Comparison of ENCODE assay signal across 1 cellular context in the genomic region with DNA sequence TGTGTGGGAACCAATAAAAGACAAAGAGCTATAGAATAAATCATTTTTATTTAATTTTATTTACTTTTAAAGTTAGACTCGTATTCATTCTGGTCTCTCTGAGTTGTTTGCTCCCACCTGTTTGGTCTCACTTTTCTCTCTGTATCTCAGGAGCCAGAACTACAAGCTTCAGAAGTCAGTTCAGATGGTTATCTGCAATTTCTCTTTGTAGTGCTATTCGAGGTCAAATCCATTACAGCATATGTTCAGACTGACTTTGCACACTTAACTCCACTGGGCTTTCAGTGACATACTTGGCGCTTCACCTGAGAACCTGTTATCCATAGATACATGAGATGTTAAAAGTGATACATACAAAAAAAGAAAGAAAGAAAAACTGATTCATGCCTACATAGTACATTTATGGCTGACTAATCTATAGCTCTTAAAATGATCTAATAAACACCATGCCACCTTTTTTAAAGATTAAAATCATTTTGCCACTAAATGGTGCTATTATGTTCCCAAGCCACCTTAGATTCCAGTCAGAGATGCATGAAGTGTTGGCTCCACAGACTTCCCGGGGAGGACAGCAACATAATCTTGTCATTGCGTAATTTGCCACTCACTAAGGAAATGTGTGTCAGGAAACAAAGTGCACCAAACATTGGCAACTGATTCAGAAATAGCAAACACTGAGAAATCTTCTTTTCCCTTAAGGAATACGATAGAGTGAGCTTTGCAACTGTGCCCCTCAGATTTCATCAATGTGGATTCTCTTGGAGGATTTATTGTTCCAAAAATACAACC.
TF ChIP-seq lines count a peak whose summit lies in the region.

No MANE protein-coding gene starts in this region.

TF ChIP-seq in HepG2, 621 proteins besides CTCF, POLR2A, EP300 and RAD21:
- no peak for TF ChIP-seq HNRNPK (IDR thresholded peaks at IDR 0.05; ENCODE audit: low read depth, low read length, poor library complexity, severe bottlenecking)
- TF ChIP-seq, protein P1, sequence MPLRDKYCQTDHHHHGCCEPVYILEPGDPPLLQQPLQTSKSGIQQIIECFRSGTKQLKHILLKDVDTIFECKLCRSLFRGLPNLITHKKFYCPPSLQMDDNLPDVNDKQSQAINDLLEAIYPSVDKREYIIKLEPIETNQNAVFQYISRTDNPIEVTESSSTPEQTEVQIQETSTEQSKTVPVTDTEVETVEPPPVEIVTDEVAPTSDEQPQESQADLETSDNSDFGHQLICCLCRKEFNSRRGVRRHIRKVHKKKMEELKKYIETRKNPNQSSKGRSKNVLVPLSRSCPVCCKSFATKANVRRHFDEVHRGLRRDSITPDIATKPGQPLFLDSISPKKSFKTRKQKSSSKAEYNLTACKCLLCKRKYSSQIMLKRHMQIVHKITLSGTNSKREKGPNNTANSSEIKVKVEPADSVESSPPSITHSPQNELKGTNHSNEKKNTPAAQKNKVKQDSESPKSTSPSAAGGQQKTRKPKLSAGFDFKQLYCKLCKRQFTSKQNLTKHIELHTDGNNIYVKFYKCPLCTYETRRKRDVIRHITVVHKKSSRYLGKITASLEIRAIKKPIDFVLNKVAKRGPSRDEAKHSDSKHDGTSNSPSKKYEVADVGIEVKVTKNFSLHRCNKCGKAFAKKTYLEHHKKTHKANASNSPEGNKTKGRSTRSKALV (CRISPR knock-in tag; IDR thresholded peaks at IDR 0.05) = no peak
- TF ChIP-seq NR2F1 (CRISPR knock-in tag; IDR thresholded peaks at IDR 0.05) = peak in 1 of 2 experiments; percentile 58; a peak in 1 of 4 replicates
- TF ChIP-seq SNAPC2 (CRISPR knock-in tag; IDR thresholded peaks at IDR 0.05) = no peak
- no peak for TF ChIP-seq GFI1 (CRISPR knock-in tag; IDR thresholded peaks at IDR 0.05; ENCODE audit: borderline replicate concordance)
- TF ChIP-seq NR2F2 (IDR thresholded peaks at IDR 0.05; ENCODE audit: borderline replicate concordance, low read depth) = peak; percentile 40; the same call in 1 of the 2 replicates
- TF ChIP-seq ZSCAN30 (CRISPR knock-in tag; IDR thresholded peaks at IDR 0.05) = no peak
- peak; percentile 49; the same call in 1 of the 2 replicates for TF ChIP-seq NR2F6 (IDR thresholded peaks at IDR 0.05)
- TF ChIP-seq NR2F6 (CRISPR knock-in tag; IDR thresholded peaks at IDR 0.05) = no peak
- no peak for TF ChIP-seq ZNF720 (CRISPR knock-in tag; IDR thresholded peaks at IDR 0.05)
- TF ChIP-seq, protein P2, sequence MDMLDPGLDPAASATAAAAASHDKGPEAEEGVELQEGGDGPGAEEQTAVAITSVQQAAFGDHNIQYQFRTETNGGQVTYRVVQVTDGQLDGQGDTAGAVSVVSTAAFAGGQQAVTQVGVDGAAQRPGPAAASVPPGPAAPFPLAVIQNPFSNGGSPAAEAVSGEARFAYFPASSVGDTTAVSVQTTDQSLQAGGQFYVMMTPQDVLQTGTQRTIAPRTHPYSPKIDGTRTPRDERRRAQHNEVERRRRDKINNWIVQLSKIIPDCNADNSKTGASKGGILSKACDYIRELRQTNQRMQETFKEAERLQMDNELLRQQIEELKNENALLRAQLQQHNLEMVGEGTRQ (IDR thresholded peaks at IDR 0.05; ENCODE audit: low read depth, low read length) = no peak
- TF ChIP-seq, protein P2 (CRISPR knock-in tag; IDR thresholded peaks at IDR 0.05; ENCODE audit: borderline replicate concordance) = no peak
- TF ChIP-seq ZNF24 (IDR thresholded peaks at IDR 0.05) = no peak
- no peak for TF ChIP-seq ZNF232 (CRISPR knock-in tag; IDR thresholded peaks at IDR 0.05; ENCODE audit: borderline replicate concordance)
- no peak for TF ChIP-seq IRF2 (CRISPR knock-in tag; IDR thresholded peaks at IDR 0.05)
- no peak for TF ChIP-seq ZNF768 (CRISPR knock-in tag; IDR thresholded peaks at IDR 0.05)
- no peak for TF ChIP-seq ZNF30 (CRISPR knock-in tag; IDR thresholded peaks at IDR 0.05)
- TF ChIP-seq KDM1A (CRISPR knock-in tag; IDR thresholded peaks at IDR 0.05) = no peak
- TF ChIP-seq RBFOX2 (IDR thresholded peaks at IDR 0.05; ENCODE audit: low read depth, low read length) = no peak
- TF ChIP-seq ZNF567 (CRISPR knock-in tag; IDR thresholded peaks at IDR 0.05; ENCODE audit: borderline replicate concordance) = no peak
- TF ChIP-seq CEBPB (IDR thresholded peaks at IDR 0.05; ENCODE audit: borderline replicate concordance, low read depth, low read length) = peak; percentile 92
- TF ChIP-seq U2AF2 (IDR thresholded peaks at IDR 0.05; ENCODE audit: low read depth, low read length) = no peak
- no peak for TF ChIP-seq FOXP1 (IDR thresholded peaks at IDR 0.05)
- TF ChIP-seq FOXP1 (CRISPR knock-in tag; IDR thresholded peaks at IDR 0.05) = no peak
- TF ChIP-seq, protein P3, sequence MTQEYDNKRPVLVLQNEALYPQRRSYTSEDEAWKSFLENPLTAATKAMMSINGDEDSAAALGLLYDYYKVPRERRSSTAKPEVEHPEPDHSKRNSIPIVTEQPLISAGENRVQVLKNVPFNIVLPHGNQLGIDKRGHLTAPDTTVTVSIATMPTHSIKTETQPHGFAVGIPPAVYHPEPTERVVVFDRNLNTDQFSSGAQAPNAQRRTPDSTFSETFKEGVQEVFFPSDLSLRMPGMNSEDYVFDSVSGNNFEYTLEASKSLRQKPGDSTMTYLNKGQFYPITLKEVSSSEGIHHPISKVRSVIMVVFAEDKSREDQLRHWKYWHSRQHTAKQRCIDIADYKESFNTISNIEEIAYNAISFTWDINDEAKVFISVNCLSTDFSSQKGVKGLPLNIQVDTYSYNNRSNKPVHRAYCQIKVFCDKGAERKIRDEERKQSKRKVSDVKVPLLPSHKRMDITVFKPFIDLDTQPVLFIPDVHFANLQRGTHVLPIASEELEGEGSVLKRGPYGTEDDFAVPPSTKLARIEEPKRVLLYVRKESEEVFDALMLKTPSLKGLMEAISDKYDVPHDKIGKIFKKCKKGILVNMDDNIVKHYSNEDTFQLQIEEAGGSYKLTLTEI (CRISPR knock-in tag; conservative IDR thresholded peaks at IDR 0.05) = no peak
- no peak for TF ChIP-seq GLI4 (CRISPR knock-in tag; IDR thresholded peaks at IDR 0.05; ENCODE audit: borderline replicate concordance)
- peak; percentile 77 for TF ChIP-seq CEBPG (CRISPR knock-in tag; IDR thresholded peaks at IDR 0.05)
- no peak for TF ChIP-seq ZFP36L2 (CRISPR knock-in tag; IDR thresholded peaks at IDR 0.05)
